ENCODE assay signal across 21 cellular contexts in genomic region chr1:241815957-241816356, GRCh38. TPM values are rescaled to one million over a fixed set of nuclear protein-coding genes. Genes with fewer than 3 reads are reported as not detected.
A peak's percentile ranks its signal among the peaks of the same experiment; 100 is the strongest.
DNase-seq lines count a peak whose midpoint lies in the region; ATAC-seq, FAIRE-seq and TF ChIP-seq lines count a peak whose summit lies in the region.
"Had no signal": no experiment of that assay in that cellular context is flagged by ENCODE, and none has a peak within 500 bp of the region (broad histone marks: within the 10 kb centered on the region; RNA-seq: fewer than 3 reads in every experiment).

No MANE protein-coding gene starts in this region.

- H3K9me2 ChIP-seq in GM23248 (ENCODE audit: insufficient read depth), result no peaks in the 10 kb centered on the region
- H3K9me2 ChIP-seq in MM.1S (replicated peaks; ENCODE audit: insufficient read depth, low read length), result no peaks in the 10 kb centered on the region

- H3K36me3 ChIP-seq in GM23248 (ENCODE audit: low read depth) (no peaks in the 10 kb centered on the region), MM.1S (replicated peaks; ENCODE audit: insufficient read depth, low read length) (no peaks in the 10 kb centered on the region), K562 (ENCODE audit: control insufficient read depth, insufficient read depth, low read length) (no peaks in the 10 kb centered on the region)
- H3K36me3 ChIP-seq: BE2C; BLaER1 treated with 17β-estradiol and CSF1 and Interleukin-3, amounts not matched to agents 10 nM and 100 nM had no signal

- no peaks in the 10 kb centered on the region for H3K9me1 ChIP-seq in K562 (ENCODE audit: control insufficient read depth, insufficient read depth, low read length)

- WGBS in GM23248 (ENCODE audit: low coverage in 1 of 2, low lambda C conversion rate in 2 of 2, missing lambda C conversion rate in 2 of 2), 2 experiments, result 67 to 72% methylated on average over 6 of the region's 6 CpGs
- WGBS in K562 (ENCODE audit: insufficient coverage, low coverage, missing lambda C conversion rate), result 65% methylated on average over 6 of the region's 6 CpGs

- BruUV-seq in K562 (replicated peaks; lab: Mats Ljungman, UMichigan), result no TSS peak

- no peaks in the 10 kb centered on the region for H3K9me3 ChIP-seq in GM23248 (ENCODE audit: low read depth)
- H3K9me3 ChIP-seq in MM.1S (replicated peaks; ENCODE audit: insufficient read depth, low read length), result no peaks in the 10 kb centered on the region
- no peaks in the 10 kb centered on the region for H3K9me3 ChIP-seq in K562 (replicated peaks; ENCODE audit: control insufficient read depth, insufficient read depth, low read depth, low read length)
- H3K9me3 ChIP-seq: BE2C; BLaER1 treated with 17β-estradiol and CSF1 and Interleukin-3, amounts not matched to agents 10 nM and 100 nM had no signal

- no peak for TF ChIP-seq EP300 in K562 (IDR thresholded peaks at IDR 0.05; ENCODE audit: low read length)

- no peak overlapping the region for H3K4me3 ChIP-seq in GM23248
- no peak overlapping the region for H3K4me3 ChIP-seq in MM.1S (ENCODE audit: low read length)
- H3K4me3 ChIP-seq in K562, result no peak overlapping the region
- H3K4me3 ChIP-seq: BLaER1 treated with 17β-estradiol and CSF1 and Interleukin-3, amounts not matched to agents 10 nM and 100 nM; GM12878 had no signal

- CTCF ChIA-PET in K562 (lab: Yijun Ruan, JAX; ENCODE audit: low intra/inter-chr PET ratio), result no interaction called here

- H3K27ac ChIP-seq in GM23248 (no peak overlapping the region), MM.1S (ENCODE audit: low read length) (no peak overlapping the region), K562 (ENCODE audit: extremely low read depth, low read depth, low read length) (no peak overlapping the region)
- H3K27ac ChIP-seq: BLaER1 treated with 17β-estradiol and CSF1 and Interleukin-3, amounts not matched to agents 10 nM and 100 nM had no signal

- TF ChIP-seq CTCF in MM.1S (IDR thresholded peaks at IDR 0.05; ENCODE audit: low read length), result peak; percentile 1; the same call in 1 of the 2 replicates
- no peak for TF ChIP-seq CTCF in K562 (IDR thresholded peaks at IDR 0.05 in 2 of 3, conservative IDR thresholded peaks at IDR 0.05 in 1 of 3; ENCODE audit: insufficient read depth in 2 of 3, low read depth in 1 of 3, low read length in 3 of 3)

- H4K20me1 ChIP-seq in GM23248 (ENCODE audit: insufficient read depth), result no peaks in the 10 kb centered on the region
- no peaks in the 10 kb centered on the region for H4K20me1 ChIP-seq in MM.1S (ENCODE audit: insufficient read depth, low read length)
- H4K20me1 ChIP-seq in K562 (replicated peaks; ENCODE audit: control insufficient read depth, insufficient read depth, low read length), result no peaks in the 10 kb centered on the region
- H4K20me1 ChIP-seq: BLaER1 treated with 17β-estradiol and CSF1 and Interleukin-3, amounts not matched to agents 10 nM and 100 nM had no signal

- no peak overlapping the region for H2AFZ ChIP-seq in GM23248
- H2AFZ ChIP-seq in MM.1S (ENCODE audit: low read length), result no peak overlapping the region
- H2AFZ ChIP-seq in K562 (ENCODE audit: low read depth, low read length), result no peak overlapping the region

- H3K4me2 ChIP-seq in GM23248 (ENCODE audit: unreplicated experiment) (no peak overlapping the region), MM.1S (ENCODE audit: low read depth, low read length) (no peak overlapping the region), K562 (ENCODE audit: insufficient read depth, low read length) (no peak overlapping the region)

- no peak overlapping the region for H3K9ac ChIP-seq in GM23248
- no peak overlapping the region for H3K9ac ChIP-seq in MM.1S (ENCODE audit: low read length)
- no peak overlapping the region for H3K9ac ChIP-seq in K562 (ENCODE audit: insufficient read depth in 1 of 2, low read depth in 2 of 2, low read length in 2 of 2)
- H3K9ac ChIP-seq: BLaER1 treated with 17β-estradiol and CSF1 and Interleukin-3, amounts not matched to agents 10 nM and 100 nM had no signal

- POLR2A ChIA-PET in K562 (lab: Yijun Ruan, JAX), result interaction anchor here (0.6 to 0.8 kb wide), 2 partner anchors 32 to 317 kb away, joined by 3 to 4 read pairs; partner anchors contain the start of gene EXO1

- H3K4me1 ChIP-seq in GM23248 (ENCODE audit: insufficient read depth) (peaks cover 18% of the 10 kb centered on the region), MM.1S (ENCODE audit: low read length) (no peaks in the 10 kb centered on the region), K562 (replicated peaks in 1 of 2; ENCODE audit: control insufficient read depth in 2 of 2, insufficient read depth in 2 of 2, low read length in 2 of 2) (peaks cover 4 to 19% of the 10 kb centered on the region in 2 experiments; a peak in 4 of 5 replicates)
- H3K4me1 ChIP-seq: BE2C had no signal

- H3K27me3 ChIP-seq in GM23248 (replicated peaks; ENCODE audit: insufficient read depth) (no peaks in the 10 kb centered on the region), MM.1S (replicated peaks; ENCODE audit: insufficient read depth, low read length) (no peaks in the 10 kb centered on the region), K562 (ENCODE audit: control insufficient read depth in 2 of 2, insufficient read depth in 2 of 2, low read length in 2 of 2) (no peaks in the 10 kb centered on the region)
- H3K27me3 ChIP-seq: BLaER1 treated with 17β-estradiol and CSF1 and Interleukin-3, amounts not matched to agents 10 nM and 100 nM had no signal

- no peak for TF ChIP-seq RAD21 in K562 (CRISPR knock-in tag; conservative IDR thresholded peaks at IDR 0.05 in 1 of 2, IDR thresholded peaks at IDR 0.05 in 1 of 2)

- FAIRE-seq in K562 (lab: Jason Lieb, UNC), result no peak
- FAIRE-seq: D721Med, GM12878 had no signal

- H3K79me2 ChIP-seq in GM23248 (ENCODE audit: insufficient read depth) (no peaks in the 10 kb centered on the region), MM.1S (ENCODE audit: low read length) (no peaks in the 10 kb centered on the region), K562 (ENCODE audit: control insufficient read depth, insufficient read depth, low read length) (no peaks in the 10 kb centered on the region)

- intact Hi-C loops in K562 (cut with micrococcal nuclease), result no loop called here

- no peak for TF ChIP-seq POLR2A in K562 (conservative IDR thresholded peaks at IDR 0.05)

- in situ Hi-C loops in GM23248 (cut with MboI), result no loop called here
- in situ Hi-C loops in K562 (cut with MboI), result no loop called here

- DNase-seq in GM23248, result peak; percentile 6
- DNase-seq in MM.1S, result no peak
- DNase-seq in K562 (ENCODE audit: extremely low read depth in 1 of 4, low spot score in 3 of 4), result no peak
- peak; percentile 61 for DNase-seq in iris pigment epithelial cell (ENCODE audit: low read depth)
- no peak for DNase-seq in AG20443 (ENCODE audit: low spot score)
- DNase-seq: AML-193; BE2C; CD4-positive, alpha-beta T cell; CD8-positive, alpha-beta memory T cell; DMS 273 treated with DMSO at 0.1 percent for 48 hours; DMS79; EL; GDM1; GOT3; H7; HCEC 1CT had no signal

- ATAC-seq in K562 (no peak), HG03159 (IDR thresholded peaks at IDR 0.05; ENCODE audit: unreplicated experiment) (no peak), HG02798 (IDR thresholded peaks at IDR 0.05; ENCODE audit: poor library complexity, unreplicated experiment) (no peak)
- ATAC-seq: GM12878 had no signal

- H3F3A ChIP-seq in GM23248 (ENCODE audit: insufficient read depth), result peaks cover 12% of the 10 kb centered on the region; the same call in 1 of the 2 replicates
- no peaks in the 10 kb centered on the region for H3F3A ChIP-seq in MM.1S (ENCODE audit: insufficient read depth, low read length)

TF ChIP-seq in K562, 482 proteins besides CTCF, POLR2A, EP300 and RAD21 (continues in another document):
- TF ChIP-seq MAFF (IDR thresholded peaks at IDR 0.05; ENCODE audit: low read length) (peak; percentile 82), C11orf30 (IDR thresholded peaks at IDR 0.05; ENCODE audit: low read depth) (peak; percentile 81), CHCHD3 (CRISPR knock-in tag; IDR thresholded peaks at IDR 0.05) (no peak), ZNF316 (IDR thresholded peaks at IDR 0.05) (peak; percentile 91), GABPA (tag; conservative IDR thresholded peaks at IDR 0.05; ENCODE audit: low read depth) (no peak), ZC3H11A (IDR thresholded peaks at IDR 0.05; ENCODE audit: low read depth, low read length) (no peak), ZNF77 (CRISPR knock-in tag; IDR thresholded peaks at IDR 0.05) (no peak), SAFB2 (IDR thresholded peaks at IDR 0.05; ENCODE audit: borderline replicate concordance, low read depth, low read length, severe bottlenecking) (no peak)

RNA-seq across cellular contexts. Expression of gene EXO1, which starts 32.0 kb away (rescaled TPM):
- 6.2 and 14.2 TPM in 2 replicates for total RNA-seq in GM23248 (2014; rRNA removed; shearing (Covaris generic))
- polyA plus RNA-seq in GM23248 (2016; fragmentation: Nextera tagmentation; extraction: Ambion mirVana), result 6.2 and 6.3 TPM in 2 replicates
- total RNA-seq in K562 (2011; cell fraction: chromatin; rRNA removed; ENCODE audit: low replicate concordance), result 64.7 and 140 TPM in 2 replicates
- total RNA-seq in K562 (2011; cell fraction: nucleolus; rRNA removed), result 34.7 and 43.2 TPM in 2 replicates
- 35.2 and 47.5 TPM in 2 replicates for total RNA-seq in K562 (2011; cell fraction: nucleoplasm; rRNA removed)
- 79.6 and 95.1 TPM in 2 replicates for total RNA-seq in K562 (2014; rRNA removed)
- total RNA-seq in K562 (2014; rRNA removed; fragmentation: Illumina TruSeq; extraction: Trizol), result 125 and 135 TPM in 2 replicates
- 101 and 108 TPM in 2 replicates for total RNA-seq in K562 (2015; rRNA removed; fragmentation: Illumina TruSeq; extraction: Trizol)
- total RNA-seq in K562 (2021), result 101 and 107 TPM in 2 replicates
- 54.6 and 65.9 TPM in 2 replicates for polyA plus RNA-seq in K562 (2011; rRNA removed)
- 17.0 and 30.4 TPM in 2 replicates for polyA plus RNA-seq in K562 (2011; cell fraction: cytosol; rRNA removed)
- polyA plus RNA-seq in K562 (2011; cell fraction: nucleus; rRNA removed), result 31.9 and 42.5 TPM in 2 replicates
- 36.8 and 61.1 TPM in 2 replicates for polyA plus RNA-seq in K562 (2012)
- polyA plus RNA-seq in K562 (2014; fragmentation: Illumina TruSeq; extraction: Trizol), result 105 and 116 TPM in 2 replicates
- 10 to 100 TPM; 36.0 to 83.9 TPM for polyA plus RNA-seq in K562 (2014; fragmentation: Nextera tagmentation; extraction: Ambion mirVana)
- polyA plus RNA-seq in K562 (2014; rRNA removed), result 69.5 and 71.9 TPM in 2 replicates
- polyA minus RNA-seq in K562 (2011; rRNA and poly(A)+ RNA removed), result 154 and 157 TPM in 2 replicates
- polyA minus RNA-seq in K562 (2011; cell fraction: cytosol; rRNA and poly(A)+ RNA removed), result 48.3 and 58.5 TPM in 2 replicates
- polyA minus RNA-seq in K562 (2011; cell fraction: nucleus; rRNA and poly(A)+ RNA removed), result 39.0 and 66.5 TPM in 2 replicates

Comparison
In these comparisons a context has a peak if more than half of its experiments do, and no peak if none do; other contexts are left out.
1. DNase-seq: peak in GM23248 (single experiment) and iris pigment epithelial cell (single experiment); none in MM.1S (single experiment), K562 (0 of 4) and AG20443 (single experiment).